ENCODE assay signal across 1 cellular context in the genomic region with DNA sequence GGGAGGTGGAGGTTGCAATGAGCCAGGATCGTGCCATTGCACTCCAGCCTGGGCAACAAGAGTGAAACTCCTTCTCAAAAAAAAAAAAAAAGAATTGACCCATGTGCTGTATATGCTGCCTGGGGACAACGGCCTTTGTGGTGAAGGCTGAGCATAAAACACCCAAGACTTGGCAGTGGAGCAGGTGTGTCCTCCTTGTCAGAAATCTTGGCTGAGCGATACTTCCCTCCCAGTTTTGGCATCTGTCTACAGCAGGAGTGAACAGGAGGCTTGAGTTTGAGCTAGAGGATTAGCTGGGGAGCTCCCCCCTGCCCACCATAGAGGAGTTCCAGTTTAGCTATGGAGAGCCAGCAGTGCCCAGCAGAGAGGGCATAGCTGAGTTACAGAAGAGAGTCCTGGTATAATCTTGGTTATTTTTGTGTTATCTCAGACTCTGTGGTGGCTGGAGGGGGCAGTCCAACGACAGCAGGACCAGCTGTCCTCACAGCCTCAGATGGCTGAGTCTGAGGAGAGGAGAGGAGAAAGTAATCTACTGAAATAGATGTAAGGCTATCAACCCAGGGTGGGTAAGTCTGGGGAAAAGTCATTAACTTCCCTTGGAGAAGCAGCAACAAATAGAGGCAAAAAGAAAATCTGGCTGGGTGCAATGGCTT.
TF ChIP-seq lines count a peak whose summit lies in the region.

No MANE protein-coding gene starts in this region.

TF ChIP-seq in GM23338, 12 proteins besides CTCF, POLR2A, EP300 and RAD21:
- TF ChIP-seq, protein P1, sequence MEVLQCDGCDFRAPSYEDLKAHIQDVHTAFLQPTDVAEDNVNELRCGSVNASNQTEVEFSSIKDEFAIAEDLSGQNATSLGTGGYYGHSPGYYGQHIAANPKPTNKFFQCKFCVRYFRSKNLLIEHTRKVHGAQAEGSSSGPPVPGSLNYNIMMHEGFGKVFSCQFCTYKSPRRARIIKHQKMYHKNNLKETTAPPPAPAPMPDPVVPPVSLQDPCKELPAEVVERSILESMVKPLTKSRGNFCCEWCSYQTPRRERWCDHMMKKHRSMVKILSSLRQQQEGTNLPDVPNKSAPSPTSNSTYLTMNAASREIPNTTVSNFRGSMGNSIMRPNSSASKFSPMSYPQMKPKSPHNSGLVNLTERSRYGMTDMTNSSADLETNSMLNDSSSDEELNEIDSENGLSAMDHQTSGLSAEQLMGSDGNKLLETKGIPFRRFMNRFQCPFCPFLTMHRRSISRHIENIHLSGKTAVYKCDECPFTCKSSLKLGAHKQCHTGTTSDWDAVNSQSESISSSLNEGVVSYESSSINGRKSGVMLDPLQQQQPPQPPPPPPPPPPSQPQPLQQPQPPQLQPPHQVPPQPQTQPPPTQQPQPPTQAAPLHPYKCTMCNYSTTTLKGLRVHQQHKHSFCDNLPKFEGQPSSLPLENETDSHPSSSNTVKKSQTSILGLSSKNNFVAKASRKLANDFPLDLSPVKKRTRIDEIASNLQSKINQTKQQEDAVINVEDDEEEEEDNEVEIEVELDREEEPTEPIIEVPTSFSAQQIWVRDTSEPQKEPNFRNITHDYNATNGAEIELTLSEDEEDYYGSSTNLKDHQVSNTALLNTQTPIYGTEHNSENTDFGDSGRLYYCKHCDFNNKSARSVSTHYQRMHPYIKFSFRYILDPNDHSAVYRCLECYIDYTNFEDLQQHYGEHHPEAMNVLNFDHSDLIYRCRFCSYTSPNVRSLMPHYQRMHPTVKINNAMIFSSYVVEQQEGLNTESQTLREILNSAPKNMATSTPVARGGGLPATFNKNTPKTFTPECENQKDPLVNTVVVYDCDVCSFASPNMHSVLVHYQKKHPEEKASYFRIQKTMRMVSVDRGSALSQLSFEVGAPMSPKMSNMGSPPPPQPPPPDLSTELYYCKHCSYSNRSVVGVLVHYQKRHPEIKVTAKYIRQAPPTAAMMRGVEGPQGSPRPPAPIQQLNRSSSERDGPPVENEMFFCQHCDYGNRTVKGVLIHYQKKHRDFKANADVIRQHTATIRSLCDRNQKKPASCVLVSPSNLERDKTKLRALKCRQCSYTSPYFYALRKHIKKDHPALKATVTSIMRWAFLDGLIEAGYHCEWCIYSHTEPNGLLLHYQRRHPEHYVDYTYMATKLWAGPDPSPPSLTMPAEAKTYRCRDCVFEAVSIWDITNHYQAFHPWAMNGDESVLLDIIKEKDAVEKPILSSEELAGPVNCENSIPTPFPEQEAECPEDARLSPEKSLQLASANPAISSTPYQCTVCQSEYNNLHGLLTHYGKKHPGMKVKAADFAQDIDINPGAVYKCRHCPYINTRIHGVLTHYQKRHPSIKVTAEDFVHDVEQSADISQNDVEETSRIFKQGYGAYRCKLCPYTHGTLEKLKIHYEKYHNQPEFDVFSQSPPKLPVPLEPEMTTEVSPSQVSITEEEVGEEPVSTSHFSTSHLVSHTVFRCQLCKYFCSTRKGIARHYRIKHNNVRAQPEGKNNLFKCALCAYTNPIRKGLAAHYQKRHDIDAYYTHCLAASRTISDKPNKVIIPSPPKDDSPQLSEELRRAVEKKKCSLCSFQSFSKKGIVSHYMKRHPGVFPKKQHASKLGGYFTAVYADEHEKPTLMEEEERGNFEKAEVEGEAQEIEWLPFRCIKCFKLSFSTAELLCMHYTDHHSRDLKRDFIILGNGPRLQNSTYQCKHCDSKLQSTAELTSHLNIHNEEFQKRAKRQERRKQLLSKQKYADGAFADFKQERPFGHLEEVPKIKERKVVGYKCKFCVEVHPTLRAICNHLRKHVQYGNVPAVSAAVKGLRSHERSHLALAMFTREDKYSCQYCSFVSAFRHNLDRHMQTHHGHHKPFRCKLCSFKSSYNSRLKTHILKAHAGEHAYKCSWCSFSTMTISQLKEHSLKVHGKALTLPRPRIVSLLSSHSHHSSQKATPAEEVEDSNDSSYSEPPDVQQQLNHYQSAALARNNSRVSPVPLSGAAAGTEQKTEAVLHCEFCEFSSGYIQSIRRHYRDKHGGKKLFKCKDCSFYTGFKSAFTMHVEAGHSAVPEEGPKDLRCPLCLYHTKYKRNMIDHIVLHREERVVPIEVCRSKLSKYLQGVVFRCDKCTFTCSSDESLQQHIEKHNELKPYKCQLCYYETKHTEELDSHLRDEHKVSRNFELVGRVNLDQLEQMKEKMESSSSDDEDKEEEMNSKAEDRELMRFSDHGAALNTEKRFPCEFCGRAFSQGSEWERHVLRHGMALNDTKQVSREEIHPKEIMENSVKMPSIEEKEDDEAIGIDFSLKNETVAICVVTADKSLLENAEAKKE (CRISPR knock-in tag; IDR thresholded peaks at IDR 0.05), result no peak
- no peak for TF ChIP-seq EZH2phosphoT487 (IDR thresholded peaks at IDR 0.05; ENCODE audit: unreplicated experiment)
TF ChIP-seq in GM23338: peak in this region for 0.
